In genomic region chr7:25859412-25859704, GRCh38 we compare ENCODE assay signal across 2 cellular contexts.
TF ChIP-seq lines count a peak whose summit lies in the region.

No MANE protein-coding gene starts in this region.

TF ChIP-seq in GM23338, 12 proteins besides CTCF, POLR2A, EP300 and RAD21:
- TF ChIP-seq REST (IDR thresholded peaks at IDR 0.05; ENCODE audit: unreplicated experiment) (no peak), CREB1 (CRISPR knock-in tag; IDR thresholded peaks at IDR 0.05; ENCODE audit: low read depth) (no peak), POLR2AphosphoS5 (IDR thresholded peaks at IDR 0.05; ENCODE audit: low read depth) (no peak), ZNF114 (CRISPR knock-in tag; IDR thresholded peaks at IDR 0.05) (no peak), STAT1 (IDR thresholded peaks at IDR 0.05; ENCODE audit: unreplicated experiment) (no peak), NANOG (IDR thresholded peaks at IDR 0.05; ENCODE audit: borderline replicate concordance) (no peak), JUNB (IDR thresholded peaks at IDR 0.05; ENCODE audit: unreplicated experiment) (no peak), ZNF331 (CRISPR knock-in tag; IDR thresholded peaks at IDR 0.05; ENCODE audit: low read depth) (no peak), EZH2 (IDR thresholded peaks at IDR 0.05; ENCODE audit: low read depth, unreplicated experiment) (no peak), EZH2phosphoT487 (IDR thresholded peaks at IDR 0.05; ENCODE audit: unreplicated experiment) (no peak)
- TF ChIP-seq, protein P1, sequence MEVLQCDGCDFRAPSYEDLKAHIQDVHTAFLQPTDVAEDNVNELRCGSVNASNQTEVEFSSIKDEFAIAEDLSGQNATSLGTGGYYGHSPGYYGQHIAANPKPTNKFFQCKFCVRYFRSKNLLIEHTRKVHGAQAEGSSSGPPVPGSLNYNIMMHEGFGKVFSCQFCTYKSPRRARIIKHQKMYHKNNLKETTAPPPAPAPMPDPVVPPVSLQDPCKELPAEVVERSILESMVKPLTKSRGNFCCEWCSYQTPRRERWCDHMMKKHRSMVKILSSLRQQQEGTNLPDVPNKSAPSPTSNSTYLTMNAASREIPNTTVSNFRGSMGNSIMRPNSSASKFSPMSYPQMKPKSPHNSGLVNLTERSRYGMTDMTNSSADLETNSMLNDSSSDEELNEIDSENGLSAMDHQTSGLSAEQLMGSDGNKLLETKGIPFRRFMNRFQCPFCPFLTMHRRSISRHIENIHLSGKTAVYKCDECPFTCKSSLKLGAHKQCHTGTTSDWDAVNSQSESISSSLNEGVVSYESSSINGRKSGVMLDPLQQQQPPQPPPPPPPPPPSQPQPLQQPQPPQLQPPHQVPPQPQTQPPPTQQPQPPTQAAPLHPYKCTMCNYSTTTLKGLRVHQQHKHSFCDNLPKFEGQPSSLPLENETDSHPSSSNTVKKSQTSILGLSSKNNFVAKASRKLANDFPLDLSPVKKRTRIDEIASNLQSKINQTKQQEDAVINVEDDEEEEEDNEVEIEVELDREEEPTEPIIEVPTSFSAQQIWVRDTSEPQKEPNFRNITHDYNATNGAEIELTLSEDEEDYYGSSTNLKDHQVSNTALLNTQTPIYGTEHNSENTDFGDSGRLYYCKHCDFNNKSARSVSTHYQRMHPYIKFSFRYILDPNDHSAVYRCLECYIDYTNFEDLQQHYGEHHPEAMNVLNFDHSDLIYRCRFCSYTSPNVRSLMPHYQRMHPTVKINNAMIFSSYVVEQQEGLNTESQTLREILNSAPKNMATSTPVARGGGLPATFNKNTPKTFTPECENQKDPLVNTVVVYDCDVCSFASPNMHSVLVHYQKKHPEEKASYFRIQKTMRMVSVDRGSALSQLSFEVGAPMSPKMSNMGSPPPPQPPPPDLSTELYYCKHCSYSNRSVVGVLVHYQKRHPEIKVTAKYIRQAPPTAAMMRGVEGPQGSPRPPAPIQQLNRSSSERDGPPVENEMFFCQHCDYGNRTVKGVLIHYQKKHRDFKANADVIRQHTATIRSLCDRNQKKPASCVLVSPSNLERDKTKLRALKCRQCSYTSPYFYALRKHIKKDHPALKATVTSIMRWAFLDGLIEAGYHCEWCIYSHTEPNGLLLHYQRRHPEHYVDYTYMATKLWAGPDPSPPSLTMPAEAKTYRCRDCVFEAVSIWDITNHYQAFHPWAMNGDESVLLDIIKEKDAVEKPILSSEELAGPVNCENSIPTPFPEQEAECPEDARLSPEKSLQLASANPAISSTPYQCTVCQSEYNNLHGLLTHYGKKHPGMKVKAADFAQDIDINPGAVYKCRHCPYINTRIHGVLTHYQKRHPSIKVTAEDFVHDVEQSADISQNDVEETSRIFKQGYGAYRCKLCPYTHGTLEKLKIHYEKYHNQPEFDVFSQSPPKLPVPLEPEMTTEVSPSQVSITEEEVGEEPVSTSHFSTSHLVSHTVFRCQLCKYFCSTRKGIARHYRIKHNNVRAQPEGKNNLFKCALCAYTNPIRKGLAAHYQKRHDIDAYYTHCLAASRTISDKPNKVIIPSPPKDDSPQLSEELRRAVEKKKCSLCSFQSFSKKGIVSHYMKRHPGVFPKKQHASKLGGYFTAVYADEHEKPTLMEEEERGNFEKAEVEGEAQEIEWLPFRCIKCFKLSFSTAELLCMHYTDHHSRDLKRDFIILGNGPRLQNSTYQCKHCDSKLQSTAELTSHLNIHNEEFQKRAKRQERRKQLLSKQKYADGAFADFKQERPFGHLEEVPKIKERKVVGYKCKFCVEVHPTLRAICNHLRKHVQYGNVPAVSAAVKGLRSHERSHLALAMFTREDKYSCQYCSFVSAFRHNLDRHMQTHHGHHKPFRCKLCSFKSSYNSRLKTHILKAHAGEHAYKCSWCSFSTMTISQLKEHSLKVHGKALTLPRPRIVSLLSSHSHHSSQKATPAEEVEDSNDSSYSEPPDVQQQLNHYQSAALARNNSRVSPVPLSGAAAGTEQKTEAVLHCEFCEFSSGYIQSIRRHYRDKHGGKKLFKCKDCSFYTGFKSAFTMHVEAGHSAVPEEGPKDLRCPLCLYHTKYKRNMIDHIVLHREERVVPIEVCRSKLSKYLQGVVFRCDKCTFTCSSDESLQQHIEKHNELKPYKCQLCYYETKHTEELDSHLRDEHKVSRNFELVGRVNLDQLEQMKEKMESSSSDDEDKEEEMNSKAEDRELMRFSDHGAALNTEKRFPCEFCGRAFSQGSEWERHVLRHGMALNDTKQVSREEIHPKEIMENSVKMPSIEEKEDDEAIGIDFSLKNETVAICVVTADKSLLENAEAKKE (CRISPR knock-in tag; IDR thresholded peaks at IDR 0.05) = no peak
- TF ChIP-seq, protein P2, sequence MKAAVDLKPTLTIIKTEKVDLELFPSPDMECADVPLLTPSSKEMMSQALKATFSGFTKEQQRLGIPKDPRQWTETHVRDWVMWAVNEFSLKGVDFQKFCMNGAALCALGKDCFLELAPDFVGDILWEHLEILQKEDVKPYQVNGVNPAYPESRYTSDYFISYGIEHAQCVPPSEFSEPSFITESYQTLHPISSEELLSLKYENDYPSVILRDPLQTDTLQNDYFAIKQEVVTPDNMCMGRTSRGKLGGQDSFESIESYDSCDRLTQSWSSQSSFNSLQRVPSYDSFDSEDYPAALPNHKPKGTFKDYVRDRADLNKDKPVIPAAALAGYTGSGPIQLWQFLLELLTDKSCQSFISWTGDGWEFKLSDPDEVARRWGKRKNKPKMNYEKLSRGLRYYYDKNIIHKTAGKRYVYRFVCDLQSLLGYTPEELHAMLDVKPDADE (IDR thresholded peaks at IDR 0.05) = no peak

TF ChIP-seq in WTC11, 78 proteins besides CTCF, POLR2A, EP300 and RAD21 (continued from another document):
- TF ChIP-seq, protein P3, sequence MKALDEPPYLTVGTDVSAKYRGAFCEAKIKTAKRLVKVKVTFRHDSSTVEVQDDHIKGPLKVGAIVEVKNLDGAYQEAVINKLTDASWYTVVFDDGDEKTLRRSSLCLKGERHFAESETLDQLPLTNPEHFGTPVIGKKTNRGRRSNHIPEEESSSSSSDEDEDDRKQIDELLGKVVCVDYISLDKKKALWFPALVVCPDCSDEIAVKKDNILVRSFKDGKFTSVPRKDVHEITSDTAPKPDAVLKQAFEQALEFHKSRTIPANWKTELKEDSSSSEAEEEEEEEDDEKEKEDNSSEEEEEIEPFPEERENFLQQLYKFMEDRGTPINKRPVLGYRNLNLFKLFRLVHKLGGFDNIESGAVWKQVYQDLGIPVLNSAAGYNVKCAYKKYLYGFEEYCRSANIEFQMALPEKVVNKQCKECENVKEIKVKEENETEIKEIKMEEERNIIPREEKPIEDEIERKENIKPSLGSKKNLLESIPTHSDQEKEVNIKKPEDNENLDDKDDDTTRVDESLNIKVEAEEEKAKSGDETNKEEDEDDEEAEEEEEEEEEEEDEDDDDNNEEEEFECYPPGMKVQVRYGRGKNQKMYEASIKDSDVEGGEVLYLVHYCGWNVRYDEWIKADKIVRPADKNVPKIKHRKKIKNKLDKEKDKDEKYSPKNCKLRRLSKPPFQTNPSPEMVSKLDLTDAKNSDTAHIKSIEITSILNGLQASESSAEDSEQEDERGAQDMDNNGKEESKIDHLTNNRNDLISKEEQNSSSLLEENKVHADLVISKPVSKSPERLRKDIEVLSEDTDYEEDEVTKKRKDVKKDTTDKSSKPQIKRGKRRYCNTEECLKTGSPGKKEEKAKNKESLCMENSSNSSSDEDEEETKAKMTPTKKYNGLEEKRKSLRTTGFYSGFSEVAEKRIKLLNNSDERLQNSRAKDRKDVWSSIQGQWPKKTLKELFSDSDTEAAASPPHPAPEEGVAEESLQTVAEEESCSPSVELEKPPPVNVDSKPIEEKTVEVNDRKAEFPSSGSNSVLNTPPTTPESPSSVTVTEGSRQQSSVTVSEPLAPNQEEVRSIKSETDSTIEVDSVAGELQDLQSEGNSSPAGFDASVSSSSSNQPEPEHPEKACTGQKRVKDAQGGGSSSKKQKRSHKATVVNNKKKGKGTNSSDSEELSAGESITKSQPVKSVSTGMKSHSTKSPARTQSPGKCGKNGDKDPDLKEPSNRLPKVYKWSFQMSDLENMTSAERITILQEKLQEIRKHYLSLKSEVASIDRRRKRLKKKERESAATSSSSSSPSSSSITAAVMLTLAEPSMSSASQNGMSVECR (CRISPR knock-in tag; IDR thresholded peaks at IDR 0.05; ENCODE audit: borderline replicate concordance) = no peak
- TF ChIP-seq, protein P4, sequence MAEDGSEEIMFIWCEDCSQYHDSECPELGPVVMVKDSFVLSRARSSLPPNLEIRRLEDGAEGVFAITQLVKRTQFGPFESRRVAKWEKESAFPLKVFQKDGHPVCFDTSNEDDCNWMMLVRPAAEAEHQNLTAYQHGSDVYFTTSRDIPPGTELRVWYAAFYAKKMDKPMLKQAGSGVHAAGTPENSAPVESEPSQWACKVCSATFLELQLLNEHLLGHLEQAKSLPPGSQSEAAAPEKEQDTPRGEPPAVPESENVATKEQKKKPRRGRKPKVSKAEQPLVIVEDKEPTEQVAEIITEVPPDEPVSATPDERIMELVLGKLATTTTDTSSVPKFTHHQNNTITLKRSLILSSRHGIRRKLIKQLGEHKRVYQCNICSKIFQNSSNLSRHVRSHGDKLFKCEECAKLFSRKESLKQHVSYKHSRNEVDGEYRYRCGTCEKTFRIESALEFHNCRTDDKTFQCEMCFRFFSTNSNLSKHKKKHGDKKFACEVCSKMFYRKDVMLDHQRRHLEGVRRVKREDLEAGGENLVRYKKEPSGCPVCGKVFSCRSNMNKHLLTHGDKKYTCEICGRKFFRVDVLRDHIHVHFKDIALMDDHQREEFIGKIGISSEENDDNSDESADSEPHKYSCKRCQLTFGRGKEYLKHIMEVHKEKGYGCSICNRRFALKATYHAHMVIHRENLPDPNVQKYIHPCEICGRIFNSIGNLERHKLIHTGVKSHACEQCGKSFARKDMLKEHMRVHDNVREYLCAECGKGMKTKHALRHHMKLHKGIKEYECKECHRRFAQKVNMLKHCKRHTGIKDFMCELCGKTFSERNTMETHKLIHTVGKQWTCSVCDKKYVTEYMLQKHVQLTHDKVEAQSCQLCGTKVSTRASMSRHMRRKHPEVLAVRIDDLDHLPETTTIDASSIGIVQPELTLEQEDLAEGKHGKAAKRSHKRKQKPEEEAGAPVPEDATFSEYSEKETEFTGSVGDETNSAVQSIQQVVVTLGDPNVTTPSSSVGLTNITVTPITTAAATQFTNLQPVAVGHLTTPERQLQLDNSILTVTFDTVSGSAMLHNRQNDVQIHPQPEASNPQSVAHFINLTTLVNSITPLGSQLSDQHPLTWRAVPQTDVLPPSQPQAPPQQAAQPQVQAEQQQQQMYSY (CRISPR knock-in tag; IDR thresholded peaks at IDR 0.05) = no peak
- TF ChIP-seq NFATC4 (CRISPR knock-in tag; IDR thresholded peaks at IDR 0.05) = no peak
- no peak for TF ChIP-seq HMGA2 (CRISPR knock-in tag; IDR thresholded peaks at IDR 0.05)
- TF ChIP-seq SMAD3 (CRISPR knock-in tag; IDR thresholded peaks at IDR 0.05; ENCODE audit: borderline replicate concordance) = no peak
- TF ChIP-seq GRHL2 (CRISPR knock-in tag; IDR thresholded peaks at IDR 0.05; ENCODE audit: insufficient replicate concordance, severe bottlenecking) = no peak
- no peak for TF ChIP-seq GTF2I (CRISPR knock-in tag; conservative IDR thresholded peaks at IDR 0.05)
- no peak for TF ChIP-seq JAZF1 (CRISPR knock-in tag; IDR thresholded peaks at IDR 0.05)
- no peak for TF ChIP-seq MLX (CRISPR knock-in tag; IDR thresholded peaks at IDR 0.05)
- no peak for TF ChIP-seq IRF2 (CRISPR knock-in tag; IDR thresholded peaks at IDR 0.05; ENCODE audit: borderline replicate concordance, low read depth)
- no peak for TF ChIP-seq NFYB (CRISPR knock-in tag; conservative IDR thresholded peaks at IDR 0.05; ENCODE audit: low read depth)
- TF ChIP-seq SMAD4 (CRISPR knock-in tag; IDR thresholded peaks at IDR 0.05) = no peak
- no peak for TF ChIP-seq PRRX2 (CRISPR knock-in tag; IDR thresholded peaks at IDR 0.05)
- TF ChIP-seq ZNF671 (CRISPR knock-in tag; IDR thresholded peaks at IDR 0.05) = no peak
- TF ChIP-seq ZNF232 (CRISPR knock-in tag; IDR thresholded peaks at IDR 0.05) = no peak
- TF ChIP-seq NR1H2 (CRISPR knock-in tag; IDR thresholded peaks at IDR 0.05) = no peak
- no peak for TF ChIP-seq ELF4 (CRISPR knock-in tag; IDR thresholded peaks at IDR 0.05; ENCODE audit: low read depth)
- TF ChIP-seq ESRRA (CRISPR knock-in tag; IDR thresholded peaks at IDR 0.05; ENCODE audit: borderline replicate concordance) = no peak
TF ChIP-seq in WTC11: peak in this region for 0.
